Comparison of ENCODE assay signal across 17 cellular contexts in genomic region chr22:44566911-44567310, GRCh38.
"Had no signal": no experiment of that assay in that cellular context is flagged by ENCODE, and none has a peak within 500 bp of the region (broad histone marks: within the 10 kb centered on the region; RNA-seq: fewer than 3 reads in every experiment).

No MANE protein-coding gene starts in this region.

- H3K27me3 ChIP-seq: neural progenitor cell, vagina had no signal

- H3K4me3 Mint-ChIP-seq: activated T-helper 17 cell treated with anti-CD3 and anti-CD28 coated beads, Interleukin-2, amount 50 U/mL, for 72 hours; central memory CD8-positive, alpha-beta T cell; effector memory CD8-positive, alpha-beta T cell; naive B cell; neural progenitor cell; stimulated activated naive CD8-positive, alpha-beta T cell treated with anti-CD3 and anti-CD28 coated beads, Interleukin-15, Interleukin-2, amounts not matched to agents 100 ng/mL and 50 ng/mL, for 24 hours; T-helper 1 cell treated with Interleukin-12 subunit alpha and Interleukin-12 subunit beta and Interleukin-4 antibody, amounts not matched to agents 30 μg/mL and 1 μg/mL, for 36 hours; WTC11 had no signal

- ATAC-seq: activated naive CD4-positive, alpha-beta T cell treated with anti-CD3 and anti-CD28 coated beads, Interleukin-2, amount 50 U/mL, for 72 hours; activated T-helper 17 cell treated with anti-CD3 and anti-CD28 coated beads, Interleukin-2, amount 50 U/mL, for 72 hours; effector memory CD8-positive, alpha-beta T cell; esophagus mucosa; WTC11 had no signal

- H3K27ac Mint-ChIP-seq: activated naive CD4-positive, alpha-beta T cell treated with anti-CD3 and anti-CD28 coated beads, Interleukin-2, amount 50 U/mL, for 72 hours; activated T-helper 17 cell treated with anti-CD3 and anti-CD28 coated beads, Interleukin-2, amount 50 U/mL, for 72 hours; naive B cell; neural progenitor cell; progenitor cell of endocrine pancreas; stimulated activated naive CD8-positive, alpha-beta T cell treated with anti-CD3 and anti-CD28 coated beads, Interleukin-15, Interleukin-2, amounts not matched to agents 100 ng/mL and 50 ng/mL, for 24 hours; T-helper 1 cell treated with Interleukin-12 subunit alpha and Interleukin-12 subunit beta and Interleukin-4 antibody, amounts not matched to agents 30 μg/mL and 1 μg/mL, for 36 hours; WTC11 had no signal

- H3K4me1 Mint-ChIP-seq: activated T-helper 17 cell treated with anti-CD3 and anti-CD28 coated beads, Interleukin-2, amount 50 U/mL, for 72 hours; naive B cell; WTC11 had no signal

- H3K27ac ChIP-seq: neural progenitor cell, tibial artery, vagina had no signal

- DNase-seq: effector memory CD8-positive, alpha-beta T cell; naive B cell; retina; stimulated activated CD4-positive, alpha-beta T cell treated with anti-CD3 and anti-CD28 coated beads, Interleukin-4, amount 100 ng/mL, for 4 hours; substantia nigra; T1000 had no signal

- H3K9me3 ChIP-seq: tibial artery, vagina had no signal

- H3K36me3 ChIP-seq: neural progenitor cell, tibial artery, vagina had no signal

- H3K36me3 Mint-ChIP-seq: activated naive CD4-positive, alpha-beta T cell treated with anti-CD3 and anti-CD28 coated beads, Interleukin-2, amount 50 U/mL, for 72 hours; neural progenitor cell had no signal

- H3K9me3 Mint-ChIP-seq: activated naive CD4-positive, alpha-beta T cell treated with anti-CD3 and anti-CD28 coated beads, Interleukin-2, amount 50 U/mL, for 72 hours; activated T-helper 17 cell treated with anti-CD3 and anti-CD28 coated beads, Interleukin-2, amount 50 U/mL, for 72 hours; central memory CD8-positive, alpha-beta T cell had no signal

- H3K4me3 ChIP-seq: neural progenitor cell, tibial artery, vagina had no signal

- H3K4me1 ChIP-seq: neural progenitor cell, tibial artery, vagina had no signal
